ENCODE assay signal across 8 cellular contexts in genomic region chr7:143882611-143883078, GRCh38. TPM values are rescaled to one million over a fixed set of nuclear protein-coding genes. Genes with fewer than 3 reads are reported as not detected.
DNase-seq lines count a peak whose midpoint lies in the region; ATAC-seq and TF ChIP-seq lines count a peak whose summit lies in the region.

No MANE protein-coding gene starts in this region.

- peak overlapping the region; percentile 63 for H3K4me3 ChIP-seq in HEK293 (ENCODE audit: low read depth, low read length)

- H3K9me3 Mint-ChIP-seq in WTC11 (no peaks in the 10 kb centered on the region), neural crest cell (no peaks in the 10 kb centered on the region)

- no peaks in the 10 kb centered on the region for H3K9me3 ChIP-seq in HEK293 (ENCODE audit: control insufficient read depth, insufficient read depth, low read depth, low read length)

- peaks cover 20% of the 10 kb centered on the region for H3K27me3 Mint-ChIP-seq in WTC11 (ENCODE audit: low read depth)
- no peaks in the 10 kb centered on the region for H3K27me3 Mint-ChIP-seq in neural crest cell (ENCODE audit: low read depth)

- H3K27ac Mint-ChIP-seq in WTC11, result no peak overlapping the region
- H3K27ac Mint-ChIP-seq in neural crest cell (ENCODE audit: unreplicated experiment), result peak overlapping the region; percentile 98

- peaks cover 33% of the 10 kb centered on the region for H3K4me1 Mint-ChIP-seq in WTC11
- H3K4me1 Mint-ChIP-seq in neural crest cell, result peaks cover 68% of the 10 kb centered on the region

- CTCF ChIA-PET in HEK293 (lab: Yijun Ruan, JAX) (interaction anchor here (0.6 kb wide), 1 partner anchor 10 kb away, joined by 4 read pairs; no protein-coding TSS in a partner anchor), WTC11 (lab: Charles Lee) (interaction anchor here (0.9 to 2.8 kb wide), 5 partner anchors 10 to 245 kb away, joined by 4 to 18 read pairs (median 6); partner anchors contain the start of gene TCAF1)

- no peaks in the 10 kb centered on the region for H3K4me1 ChIP-seq in HEK293 (ENCODE audit: control insufficient read depth, insufficient read depth, low read length)

- H3K4me3 Mint-ChIP-seq in WTC11, result peak overlapping the region; percentile 76
- H3K4me3 Mint-ChIP-seq in neural crest cell, result peak overlapping the region; percentile 97

- H3K27ac ChIP-seq in HEK293 (ENCODE audit: extremely low read depth, low read depth, low read length), result no peak overlapping the region; the same call in 1 of the 2 replicates

- H3K36me3 ChIP-seq in HEK293 (ENCODE audit: control insufficient read depth in 2 of 2, insufficient read depth in 1 of 2, low read length in 2 of 2), result peaks cover 0 to 8% of the 10 kb centered on the region in 2 experiments; a peak in 1 of 3 replicates

- peak; percentile 21 for ATAC-seq in WTC11
- no peak for ATAC-seq in GM21717 (IDR thresholded peaks at IDR 0.05; ENCODE audit: unreplicated experiment)

- TF ChIP-seq CTCF in HEK293 (tag by site-specific recombination; IDR thresholded peaks at IDR 0.05) (no peak), WTC11 (IDR thresholded peaks at IDR 0.05) (no peak), neural crest cell (conservative IDR thresholded peaks at IDR 0.05) (no peak)

- H3K36me3 Mint-ChIP-seq in WTC11 (no peaks in the 10 kb centered on the region), neural crest cell (ENCODE audit: low read depth) (peaks cover 7% of the 10 kb centered on the region)

- DNase-seq in A172 (ENCODE audit: low spot score) (peak; percentile 63), WTC11 (ENCODE audit: low spot score) (peak; percentile 51), glomerular visceral epithelial cell (ENCODE audit: extremely low spot score) (peak; percentile 70), neural crest cell (ENCODE audit: low read depth, low spot score) (peak; percentile 70), LoVo (ENCODE audit: low spot score) (no peak), T-helper 2 cell (no peak)

- POLR2A ChIA-PET in HEK293 (lab: Yijun Ruan, JAX) (interaction anchor here (1.0 to 1.5 kb wide), 2 partner anchors 14 to 19 kb away, joined by 3 to 21 read pairs; partner anchors contain the start of gene TCAF1), WTC11 (lab: Charles Lee) (interaction anchor here (0.7 to 2.9 kb wide), 2 partner anchors 18 to 19 kb away, joined by 3 to 18 read pairs; partner anchors contain the start of gene TCAF1)

TF ChIP-seq in HEK293, 187 proteins besides CTCF, POLR2A, EP300 and RAD21 (continues in another document):
- TF ChIP-seq ZNF223 (tag by site-specific recombination; IDR thresholded peaks at IDR 0.05) (no peak), ZSCAN16 (tag by site-specific recombination; IDR thresholded peaks at IDR 0.05) (no peak), ZNF558 (tag by site-specific recombination; IDR thresholded peaks at IDR 0.05) (no peak), ZNF629 (tag by site-specific recombination; IDR thresholded peaks at IDR 0.05) (no peak), PRDM2 (tag by site-specific recombination; IDR thresholded peaks at IDR 0.05; ENCODE audit: borderline replicate concordance) (no peak), ZFP3 (tag by site-specific recombination; IDR thresholded peaks at IDR 0.05; ENCODE audit: low read depth) (no peak), TCF7L2 (IDR thresholded peaks at IDR 0.05; ENCODE audit: borderline replicate concordance, low read depth, low read length) (no peak), ZNF324 (tag by site-specific recombination; IDR thresholded peaks at IDR 0.05) (no peak)

TF ChIP-seq in WTC11, 78 proteins besides CTCF, POLR2A, EP300 and RAD21:
- TF ChIP-seq ZNF263 (CRISPR knock-in tag; IDR thresholded peaks at IDR 0.05; ENCODE audit: low read depth) (0 out of 2 replicates have a peak, but pooled peaks have one; percentile 70), ZNF532 (CRISPR knock-in tag; IDR thresholded peaks at IDR 0.05; ENCODE audit: borderline replicate concordance) (no peak), EMX1 (CRISPR knock-in tag; IDR thresholded peaks at IDR 0.05) (0 out of 2 replicates have a peak, but pooled peaks have one; percentile 26), ZNF512 (CRISPR knock-in tag; IDR thresholded peaks at IDR 0.05; ENCODE audit: borderline replicate concordance) (no peak)

RNA-seq across cellular contexts. Expression of gene TCAF1, which starts 19.3 kb away (rescaled TPM):
- 53.5 and 63.2 TPM in 2 replicates for total RNA-seq in A172 (2014; rRNA removed; shearing (Covaris generic))
- total RNA-seq in WTC11 (2021) (39.8 to 52.7 TPM (median 42.0 TPM) in 3 replicates), neural crest cell (105 and 107 TPM in 2 replicates)

RNA-seq across cellular contexts. Expression of gene OR2F2, which starts 52.4 kb away (rescaled TPM):
- not detected in 2 replicates for total RNA-seq in A172 (2014; rRNA removed; shearing (Covaris generic))
- not detected in 3 replicates for total RNA-seq in WTC11 (2021)
- total RNA-seq in neural crest cell, result not detected in 2 replicates

Comparison
In these comparisons a context has a peak if more than half of its experiments do, and no peak if none do; other contexts are left out.
1. DNase-seq: peak in A172 (single experiment), WTC11 (single experiment), glomerular visceral epithelial cell (single experiment) and neural crest cell (single experiment); none in LoVo (single experiment) and T-helper 2 cell (0 of 5).